In the genomic region with DNA sequence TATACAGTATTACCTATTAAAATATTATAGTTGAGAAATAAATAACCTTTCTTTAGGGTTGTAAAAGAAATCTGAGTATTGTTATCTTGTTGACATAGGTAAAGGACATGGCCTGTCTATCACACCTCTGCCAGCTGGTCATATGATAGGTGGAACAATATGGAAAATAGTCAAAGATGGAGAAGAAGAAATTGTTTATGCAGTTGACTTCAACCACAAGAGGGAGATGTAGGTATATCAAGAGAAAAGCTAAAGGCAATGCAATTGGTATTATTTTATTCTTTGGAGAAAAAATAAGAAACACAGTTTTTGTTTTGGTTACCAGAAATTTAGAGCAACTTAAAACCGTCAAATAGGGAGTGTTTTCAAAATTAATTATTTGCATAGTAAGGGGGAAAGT, we compare ENCODE assay signal across 9 cellular contexts. TPM values are rescaled to one million over a fixed set of nuclear protein-coding genes. Genes with fewer than 3 reads are reported as not detected.
DNase-seq lines count a peak whose midpoint lies in the region; ATAC-seq and TF ChIP-seq lines count a peak whose summit lies in the region.
"Had no signal": no experiment of that assay in that cellular context is flagged by ENCODE, and none has a peak within 500 bp of the region (broad histone marks: within the 10 kb centered on the region; RNA-seq: fewer than 3 reads in every experiment).

No MANE protein-coding gene starts in this region.

- H3K4me1 ChIP-seq in ovary (ENCODE audit: insufficient read depth), result no peaks in the 10 kb centered on the region
- H3K4me1 ChIP-seq: SJSA1 had no signal

- CTCF ChIA-PET in T-cell (lab: Charles Lee), result interaction anchor here in 1 of 2 donors (0.7 to 1.4 kb wide), 3 partner anchors 9 to 468 kb away, joined by 3 to 4 read pairs (median 3); no protein-coding TSS in a partner anchor

- H3K4me1 Mint-ChIP-seq in T-cell, result peaks cover 0 to 4% (median 4%) of the 10 kb centered on the region in 3 donors

- peak; percentile 46 for DNase-seq in GM03348 (ENCODE audit: low spot score)
- DNase-seq in NCI-H1694 (lab: John Stamatoyannopoulos, UW), result peak; percentile 75
- peak; percentile 77 for DNase-seq in choroid plexus epithelial cell (ENCODE audit: low read depth)
- DNase-seq in ovary, result no peak
- no peak for DNase-seq in mucosa of gallbladder (ENCODE audit: low spot score)
- no peak for DNase-seq in T-cell
- no peak for DNase-seq in coronary artery (ENCODE audit: low spot score)

- TF ChIP-seq POLR2A in ovary (IDR thresholded peaks at IDR 0.05), result no peak

- H3K4me3 ChIP-seq in choroid plexus epithelial cell (ENCODE audit: low read depth, low read length) (no peak overlapping the region), ovary (no peak overlapping the region), coronary artery (no peak overlapping the region)
- H3K4me3 ChIP-seq: SJSA1 had no signal

- H3K27me3 ChIP-seq in ovary, result no peaks in the 10 kb centered on the region
- H3K27me3 ChIP-seq: SJSA1 had no signal

- TF ChIP-seq CTCF in choroid plexus epithelial cell (conservative IDR thresholded peaks at IDR 0.05; ENCODE audit: low read depth, low read length) (peak; percentile 68), ovary (IDR thresholded peaks at IDR 0.05) (peak in 2 of 3 donors; percentile 31 to 35), coronary artery (IDR thresholded peaks at IDR 0.05) (no peak)

- intact Hi-C loops in ovary (cut with DNase I), result loop anchor here in 3 of 4 donors (10.0 kb wide), 3 partner anchors 320 to 550 kb away; no protein-coding TSS in a partner anchor

- H3K27ac Mint-ChIP-seq in T-cell, result no peak overlapping the region

- POLR2A ChIA-PET in T-cell (lab: Charles Lee), result no interaction called here

- H3K9me3 Mint-ChIP-seq in T-cell, result no peaks in the 10 kb centered on the region

- no peak overlapping the region for H3K4me3 Mint-ChIP-seq in T-cell

- WGBS in ovary, 3 donors, result 9 to 12% (median 9%) methylated on average over 1 of the region's 1 CpG

- no peak for TF ChIP-seq EP300 in ovary (IDR thresholded peaks at IDR 0.05)

- ATAC-seq in T-cell (replicated peaks in 1 of 4) (no peak), HG03139 (IDR thresholded peaks at IDR 0.05; ENCODE audit: unreplicated experiment) (no peak)

- H3K36me3 Mint-ChIP-seq in T-cell, result peaks cover 41% of the 10 kb centered on the region

- no peaks in the 10 kb centered on the region for H3K27me3 Mint-ChIP-seq in T-cell

- no peaks in the 10 kb centered on the region for H3K36me3 ChIP-seq in ovary

- no peaks in the 10 kb centered on the region for H3K9me3 ChIP-seq in ovary
- H3K9me3 ChIP-seq: SJSA1 had no signal

- H3K27ac ChIP-seq in ovary, result no peak overlapping the region
- no peak overlapping the region for H3K27ac ChIP-seq in coronary artery
- H3K27ac ChIP-seq: SJSA1 had no signal

RNA-seq across cellular contexts. Expression of a gene that starts 13.5 kb away (rescaled TPM):
- 10 to 100 TPM; 12.8 to 61.9 (median 50.9) TPM for total RNA-seq in ovary
- polyA plus RNA-seq in ovary, result 10 to 100 TPM in 1 of 2 donors, 1 to 10 TPM in 1; 9.2 to 21.9 TPM
- 50.0 TPM for total RNA-seq in mucosa of gallbladder
- total RNA-seq in T-cell, result 10 to 100 TPM; 27.6 to 57.4 (median 45.5) TPM

RNA-seq across cellular contexts. Expression of a gene that starts 13.8 kb away (rescaled TPM):
- total RNA-seq in ovary (100 to 1,000 TPM in 3 of 7 donors, 10 to 100 TPM in 4; 76.7 to 481 (median 87.4) TPM), mucosa of gallbladder (124 TPM), T-cell (10 to 100 TPM; 40.1 to 81.1 (median 75.0) TPM)
- 100 to 1,000 TPM; 302 to 369 TPM for polyA plus RNA-seq in ovary

RNA-seq across cellular contexts. Expression of a gene that starts 28.9 kb away (rescaled TPM):
- total RNA-seq in ovary, result 10 to 100 TPM; 24.8 to 35.8 (median 30.5) TPM
- polyA plus RNA-seq in ovary, result 10 to 100 TPM; 11.9 to 28.8 TPM
- 33.6 TPM for total RNA-seq in mucosa of gallbladder
- 10 to 100 TPM; 31.0 to 50.2 (median 41.8) TPM for total RNA-seq in T-cell

Comparison
In these comparisons a context has a peak if more than half of its experiments do, and no peak if none do; other contexts are left out.
1. DNase-seq: peak in GM03348 (single experiment), NCI-H1694 (single experiment) and choroid plexus epithelial cell (single experiment); none in ovary (0 of 5), mucosa of gallbladder (single experiment), T-cell (0 of 34) and coronary artery (single experiment).